29 cellular contexts compared by ENCODE assay signal in genomic region chr14:89588016-89588415, GRCh38.
A peak's percentile ranks its signal among the peaks of the same experiment; 100 is the strongest.
DNase-seq lines count a peak whose midpoint lies in the region; ATAC-seq, FAIRE-seq and TF ChIP-seq lines count a peak whose summit lies in the region.
"Had no signal": no experiment of that assay in that cellular context is flagged by ENCODE, and none has a peak within 500 bp of the region (broad histone marks: within the 10 kb centered on the region; RNA-seq: fewer than 3 reads in every experiment).

No MANE protein-coding gene starts in this region.

- no peak overlapping the region for H3K4me3 ChIP-seq in sigmoid colon
- H3K4me3 ChIP-seq: A549, cardiac muscle cell, coronary artery, left ventricle myocardium inferior, prostate gland, suprapubic skin had no signal

- H3K27me3 Mint-ChIP-seq in activated naive CD4-positive, alpha-beta T cell treated with anti-CD3 and anti-CD28 coated beads, Interleukin-2, amount 50 U/mL, for 24 hours: no peaks in the 10 kb centered on the region
- H3K27me3 Mint-ChIP-seq in WTC11 (ENCODE audit: low read depth): no peaks in the 10 kb centered on the region
- no peaks in the 10 kb centered on the region for H3K27me3 Mint-ChIP-seq in effector memory CD8-positive, alpha-beta T cell
- H3K27me3 Mint-ChIP-seq: activated CD4-positive, alpha-beta T cell treated with anti-CD3 and anti-CD28 coated beads, Interleukin-2, amount 10 ng/mL, durations not matched to agents 7 days and 5 days had no signal

- peaks cover 28% of the 10 kb centered on the region for H3K9me3 Mint-ChIP-seq in activated naive CD4-positive, alpha-beta T cell treated with anti-CD3 and anti-CD28 coated beads, Interleukin-2, amount 50 U/mL, for 24 hours
- H3K9me3 Mint-ChIP-seq in WTC11: peaks cover 7% of the 10 kb centered on the region
- H3K9me3 Mint-ChIP-seq in effector memory CD8-positive, alpha-beta T cell: peaks cover 0 to 1% of the 10 kb centered on the region in 2 donors
- H3K9me3 Mint-ChIP-seq in stimulated activated effector memory CD8-positive, alpha-beta T cell treated with anti-CD3 and anti-CD28 coated beads, Interleukin-12 subunit alpha, Interleukin-12 subunit beta, amount 100 ng/mL, for 72 hours: peaks cover 8% of the 10 kb centered on the region

- intact Hi-C loops in sigmoid colon (cut with DNase I): no loop called here

- CTCF ChIA-PET in WTC11 (lab: Charles Lee): no interaction called here

- H3K27me3 ChIP-seq in sigmoid colon: no peaks in the 10 kb centered on the region
- H3K27me3 ChIP-seq: cardiac muscle cell, suprapubic skin had no signal

- POLR2A ChIA-PET in WTC11 (lab: Charles Lee): no interaction called here

- 80 to 95% methylated on average over 5 of the region's 5 CpGs for WGBS in sigmoid colon, 2 donors

- H3K27ac ChIP-seq in sigmoid colon: no peak overlapping the region
- H3K27ac ChIP-seq: A549, cardiac muscle cell, coronary artery, left ventricle myocardium inferior, prostate gland, suprapubic skin had no signal

- H3K9me3 ChIP-seq in sigmoid colon: no peaks in the 10 kb centered on the region
- H3K9me3 ChIP-seq: left ventricle myocardium inferior, prostate gland, suprapubic skin had no signal

- peaks cover 44% of the 10 kb centered on the region for H3K36me3 Mint-ChIP-seq in activated naive CD4-positive, alpha-beta T cell treated with anti-CD3 and anti-CD28 coated beads, Interleukin-2, amount 50 U/mL, for 24 hours
- peaks cover 19% of the 10 kb centered on the region for H3K36me3 Mint-ChIP-seq in WTC11
- H3K36me3 Mint-ChIP-seq in effector memory CD8-positive, alpha-beta T cell (ENCODE audit: insufficient read depth): peaks cover 4% of the 10 kb centered on the region
- no peaks in the 10 kb centered on the region for H3K36me3 Mint-ChIP-seq in stimulated activated effector memory CD8-positive, alpha-beta T cell treated with anti-CD3 and anti-CD28 coated beads, Interleukin-12 subunit alpha, Interleukin-12 subunit beta, amount 100 ng/mL, for 72 hours

- H3K4me1 Mint-ChIP-seq in activated naive CD4-positive, alpha-beta T cell treated with anti-CD3 and anti-CD28 coated beads, Interleukin-2, amount 50 U/mL, for 24 hours: peaks cover 90% of the 10 kb centered on the region
- H3K4me1 Mint-ChIP-seq in WTC11: peaks cover 66% of the 10 kb centered on the region
- H3K4me1 Mint-ChIP-seq in effector memory CD8-positive, alpha-beta T cell (ENCODE audit: low read depth in 2 of 2): peaks cover 51 to 71% of the 10 kb centered on the region in 2 donors
- peaks cover 68% of the 10 kb centered on the region for H3K4me1 Mint-ChIP-seq in stimulated activated effector memory CD8-positive, alpha-beta T cell treated with anti-CD3 and anti-CD28 coated beads, Interleukin-12 subunit alpha, Interleukin-12 subunit beta, amount 100 ng/mL, for 72 hours
- H3K4me1 Mint-ChIP-seq: mesothelial cell of epicardium had no signal

- H3K36me3 ChIP-seq in sigmoid colon: no peaks in the 10 kb centered on the region
- H3K36me3 ChIP-seq: cardiac muscle cell, left ventricle myocardium inferior, prostate gland, suprapubic skin had no signal

- TF ChIP-seq POLR2A in sigmoid colon (IDR thresholded peaks at IDR 0.05) (no peak), GM12891 (IDR thresholded peaks at IDR 0.05; ENCODE audit: low read depth, low read length) (no peak)

- no peak for DNase-seq in activated naive CD4-positive, alpha-beta T cell treated with anti-CD3 and anti-CD28 coated beads, Interleukin-2, amount 50 U/mL, for 16 hours
- no peak for DNase-seq in WTC11 (ENCODE audit: low spot score)
- DNase-seq in effector memory CD8-positive, alpha-beta T cell: no peak
- DNase-seq in stimulated activated effector memory CD8-positive, alpha-beta T cell treated with anti-CD3 and anti-CD28 coated beads, Interleukin-12 subunit alpha, Interleukin-12 subunit beta, amount 100 ng/mL, for 72 hours (ENCODE audit: low spot score in 2 of 2): no peak
- DNase-seq in sigmoid colon: no peak
- no peak for DNase-seq in urothelium cell line (ENCODE audit: low spot score)
- no peak for DNase-seq in GM12891 (ENCODE audit: insufficient read length, low spot score)
- DNase-seq: activated CD4-positive, alpha-beta T cell treated with anti-CD3 and anti-CD28 coated beads, Interleukin-2, amount 10 ng/mL, durations not matched to agents 7 days and 5 days; AML-193; aorta; DMS153; endodermal cell; KG1; left ventricle myocardium inferior; NCI-H1092 treated with DMSO at 0.1 percent for 48 hours; NCI-H1694 treated with DMSO at 0.1 percent for 48 hours; NCI-H446 treated with DMSO at 0.1 percent for 48 hours; nucleus accumbens; SIG-M5 had no signal

- no peaks in the 10 kb centered on the region for H3K4me1 ChIP-seq in sigmoid colon
- H3K4me1 ChIP-seq: A549, prostate gland, suprapubic skin had no signal

- TF ChIP-seq CTCF in WTC11 (IDR thresholded peaks at IDR 0.05) (no peak), sigmoid colon (IDR thresholded peaks at IDR 0.05) (no peak)

- TF ChIP-seq EP300 in sigmoid colon (IDR thresholded peaks at IDR 0.05): no peak

- no peak overlapping the region for H3K27ac Mint-ChIP-seq in activated naive CD4-positive, alpha-beta T cell treated with anti-CD3 and anti-CD28 coated beads, Interleukin-2, amount 50 U/mL, for 24 hours
- no peak overlapping the region for H3K27ac Mint-ChIP-seq in WTC11
- H3K27ac Mint-ChIP-seq in effector memory CD8-positive, alpha-beta T cell: peak overlapping the region; percentile 26 to 27
- H3K27ac Mint-ChIP-seq in stimulated activated effector memory CD8-positive, alpha-beta T cell treated with anti-CD3 and anti-CD28 coated beads, Interleukin-12 subunit alpha, Interleukin-12 subunit beta, amount 100 ng/mL, for 72 hours: peak overlapping the region; percentile 69
- H3K27ac Mint-ChIP-seq: endodermal cell, mesothelial cell of epicardium had no signal

- H3K4me3 Mint-ChIP-seq in activated naive CD4-positive, alpha-beta T cell treated with anti-CD3 and anti-CD28 coated beads, Interleukin-2, amount 50 U/mL, for 24 hours: peak overlapping the region; percentile 13
- H3K4me3 Mint-ChIP-seq in WTC11: no peak overlapping the region
- H3K4me3 Mint-ChIP-seq in effector memory CD8-positive, alpha-beta T cell: no peak overlapping the region
- no peak overlapping the region for H3K4me3 Mint-ChIP-seq in stimulated activated effector memory CD8-positive, alpha-beta T cell treated with anti-CD3 and anti-CD28 coated beads, Interleukin-12 subunit alpha, Interleukin-12 subunit beta, amount 100 ng/mL, for 72 hours
- H3K4me3 Mint-ChIP-seq: activated CD4-positive, alpha-beta T cell treated with anti-CD3 and anti-CD28 coated beads, Interleukin-2, amount 10 ng/mL, durations not matched to agents 7 days and 5 days; endodermal cell; mesothelial cell of epicardium had no signal

- no peak for ATAC-seq in WTC11
- no peak for ATAC-seq in effector memory CD8-positive, alpha-beta T cell (replicated peaks)
- no peak for ATAC-seq in stimulated activated effector memory CD8-positive, alpha-beta T cell treated with anti-CD3 and anti-CD28 coated beads, Interleukin-12 subunit alpha, Interleukin-12 subunit beta, amount 100 ng/mL, for 72 hours
- ATAC-seq: A549, esophagus mucosa had no signal

- FAIRE-seq in urothelium cell line (lab: Jason Lieb, UNC) (no peak), GM12891 (lab: Jason Lieb, UNC) (no peak)
- FAIRE-seq: A549, H54, keratinocyte had no signal

TF ChIP-seq in WTC11, 78 proteins besides CTCF, POLR2A, EP300 and RAD21 (continues in another document):
- TF ChIP-seq RELA (CRISPR knock-in tag; IDR thresholded peaks at IDR 0.05; ENCODE audit: borderline replicate concordance) (no peak), USF2 (CRISPR knock-in tag; IDR thresholded peaks at IDR 0.05) (0 out of 2 replicates have a peak, but pooled peaks have one; percentile 8), OVOL2 (CRISPR knock-in tag; IDR thresholded peaks at IDR 0.05; ENCODE audit: borderline replicate concordance) (no peak), ZNF423 (CRISPR knock-in tag; IDR thresholded peaks at IDR 0.05) (no peak), NR1H2 (CRISPR knock-in tag; IDR thresholded peaks at IDR 0.05) (no peak)

TF ChIP-seq in GM12891, 5 proteins besides CTCF, POLR2A, EP300 and RAD21:
- TF ChIP-seq POLR2AphosphoS5 (IDR thresholded peaks at IDR 0.05; ENCODE audit: low read depth, low read length) (no peak), POU2F2 (IDR thresholded peaks at IDR 0.05; ENCODE audit: low read depth, low read length) (no peak)

Comparison
In these comparisons a context has a peak if more than half of its experiments do, and no peak if none do; other contexts are left out.
1. H3K27ac Mint-ChIP-seq: peak in effector memory CD8-positive, alpha-beta T cell (2 of 2) and stimulated activated effector memory CD8-positive, alpha-beta T cell treated with anti-CD3 and anti-CD28 coated beads, Interleukin-12 subunit alpha, Interleukin-12 subunit beta, amount 100 ng/mL, for 72 hours (single experiment); none in activated naive CD4-positive, alpha-beta T cell treated with anti-CD3 and anti-CD28 coated beads, Interleukin-2, amount 50 U/mL, for 24 hours (single experiment) and WTC11 (single experiment).